14 cellular contexts compared by ENCODE assay signal in genomic region chr5:122126177-122126701, GRCh38. TPM values are rescaled to one million over a fixed set of nuclear protein-coding genes. Genes with fewer than 3 reads are reported as not detected.
DNase-seq lines count a peak whose midpoint lies in the region; ATAC-seq and TF ChIP-seq lines count a peak whose summit lies in the region.
"Had no signal": no experiment of that assay in that cellular context is flagged by ENCODE, and none has a peak within 500 bp of the region (broad histone marks: within the 10 kb centered on the region; RNA-seq: fewer than 3 reads in every experiment).

No MANE protein-coding gene starts in this region.

- H3K4me1 Mint-ChIP-seq in natural killer cell, result no peaks in the 10 kb centered on the region
- H3K4me1 Mint-ChIP-seq: activated naive CD8-positive, alpha-beta T cell treated with anti-CD3 and anti-CD28 coated beads, Interleukin-2, amount 10 ng/mL, durations not matched to agents 7 days and 5 days; CD8-positive, alpha-beta memory T cell had no signal

- H3K27me3 Mint-ChIP-seq in natural killer cell (ENCODE audit: low read depth in 2 of 2), result no peaks in the 10 kb centered on the region

- peak; percentile 64 for DNase-seq in ELR (ENCODE audit: low read depth)
- peak in 1 of 2 experiments; percentile 49 for DNase-seq in SJSA1 (ENCODE audit: low read depth in 1 of 2, low spot score in 2 of 2)
- DNase-seq in foreskin fibroblast, result peak; percentile 60 to 74
- DNase-seq in skeletal muscle cell (ENCODE audit: low read depth), result peak; percentile 72
- no peak for DNase-seq in natural killer cell
- no peak for DNase-seq in lower lobe of right lung
- no peak for DNase-seq in activated gamma-delta T cell (lab: John Stamatoyannopoulos, UW)
- DNase-seq: activated naive CD8-positive, alpha-beta T cell treated with anti-CD3 and anti-CD28 coated beads, Interleukin-2, amount 10 ng/mL, durations not matched to agents 7 days and 5 days; CD8-positive, alpha-beta memory T cell; effector CD4-positive, alpha-beta T cell; stimulated activated CD4-positive, alpha-beta T cell treated with anti-CD3 and anti-CD28 coated beads, Interleukin-2, amount 100 ng/mL, for 48 hours; SW 1271 had no signal

- H3K36me3 ChIP-seq in SJSA1, result no peaks in the 10 kb centered on the region
- H3K36me3 ChIP-seq in lower lobe of right lung, result no peaks in the 10 kb centered on the region
- H3K36me3 ChIP-seq: neural progenitor cell had no signal

- peaks cover 0 to 6% of the 10 kb centered on the region in 2 donors for H3K9me3 Mint-ChIP-seq in natural killer cell
- H3K9me3 Mint-ChIP-seq: activated naive CD8-positive, alpha-beta T cell treated with anti-CD3 and anti-CD28 coated beads, Interleukin-2, amount 10 ng/mL, durations not matched to agents 7 days and 5 days; neural progenitor cell had no signal

- no peak overlapping the region for H3K4me3 Mint-ChIP-seq in natural killer cell
- H3K4me3 Mint-ChIP-seq: activated naive CD8-positive, alpha-beta T cell treated with anti-CD3 and anti-CD28 coated beads, Interleukin-2, amount 10 ng/mL, durations not matched to agents 7 days and 5 days; CD8-positive, alpha-beta memory T cell; neural progenitor cell had no signal

- H3K4me1 ChIP-seq in SJSA1 (replicated peaks) (peaks cover 27% of the 10 kb centered on the region), lower lobe of right lung (no peaks in the 10 kb centered on the region)

- H3K27ac ChIP-seq in SJSA1 (peak overlapping the region; percentile 27), lower lobe of right lung (no peak overlapping the region)
- H3K27ac ChIP-seq: neural progenitor cell had no signal

- H3K27me3 ChIP-seq in SJSA1 (replicated peaks), result no peaks in the 10 kb centered on the region
- no peaks in the 10 kb centered on the region for H3K27me3 ChIP-seq in lower lobe of right lung (ENCODE audit: low read depth)
- H3K27me3 ChIP-seq: neural progenitor cell had no signal

- intact Hi-C loops in natural killer cell (cut with micrococcal nuclease), result no loop called here
- intact Hi-C loops in lower lobe of right lung (cut with DNase I), result no loop called here

- H3K36me3 Mint-ChIP-seq in natural killer cell, result no peaks in the 10 kb centered on the region
- H3K36me3 Mint-ChIP-seq: activated naive CD8-positive, alpha-beta T cell treated with anti-CD3 and anti-CD28 coated beads, Interleukin-2, amount 10 ng/mL, durations not matched to agents 7 days and 5 days; CD8-positive, alpha-beta memory T cell; neural progenitor cell had no signal

- no peak for TF ChIP-seq CTCF in foreskin fibroblast (IDR thresholded peaks at IDR 0.05; ENCODE audit: low read depth, low read length)
- TF ChIP-seq CTCF in natural killer cell (IDR thresholded peaks at IDR 0.05), result no peak
- no peak for TF ChIP-seq CTCF in lower lobe of right lung (IDR thresholded peaks at IDR 0.05)

- no peak for ATAC-seq in GM21723 (IDR thresholded peaks at IDR 0.05; ENCODE audit: unreplicated experiment)
- no peak for ATAC-seq in natural killer cell
- no peak for ATAC-seq in lower lobe of right lung

- no peak overlapping the region for H3K27ac Mint-ChIP-seq in natural killer cell
- H3K27ac Mint-ChIP-seq: activated naive CD8-positive, alpha-beta T cell treated with anti-CD3 and anti-CD28 coated beads, Interleukin-2, amount 10 ng/mL, durations not matched to agents 7 days and 5 days; CD8-positive, alpha-beta memory T cell had no signal

- H3K9me3 ChIP-seq in SJSA1 (replicated peaks), result no peaks in the 10 kb centered on the region
- no peaks in the 10 kb centered on the region for H3K9me3 ChIP-seq in lower lobe of right lung

- H3K4me3 ChIP-seq in SJSA1 (no peak overlapping the region), foreskin fibroblast (ENCODE audit: low read depth in 1 of 2, low read length in 2 of 2) (peak overlapping the region in 1 of 2 donors; percentile 47), skeletal muscle cell (ENCODE audit: low read depth, low read length) (no peak overlapping the region), lower lobe of right lung (no peak overlapping the region)
- H3K4me3 ChIP-seq: neural progenitor cell had no signal

RNA-seq across cellular contexts. Expression of gene ZNF474, which starts 3.1 kb away (rescaled TPM):
- total RNA-seq in SJSA1 (2014; rRNA removed; shearing (Covaris generic)), result 0.44 TPM in 1 of 2 replicates, not detected in the other
- total RNA-seq in natural killer cell (under 1 TPM in 1 of 3 donors, not detected in 2; 0.21 TPM), lower lobe of right lung (2.2 TPM)

RNA-seq across cellular contexts. Expression of gene LOX, which starts 48.2 kb away (rescaled TPM):
- 3.5 and 8.4 TPM in 2 replicates for total RNA-seq in SJSA1 (2014; rRNA removed; shearing (Covaris generic))
- total RNA-seq in natural killer cell (under 1 TPM in 2 of 3 donors, not detected in 1; 0.05 to 0.16 TPM), lower lobe of right lung (16.2 TPM)
- total RNA-seq: activated naive CD8-positive, alpha-beta T cell treated with anti-CD3 and anti-CD28 coated beads, Interleukin-2, amount 10 ng/mL, durations not matched to agents 7 days and 5 days; CD8-positive, alpha-beta memory T cell had no signal

Comparison
In these comparisons a context has a peak if more than half of its experiments do, and no peak if none do; other contexts are left out.
1. DNase-seq: peak in ELR (single experiment), foreskin fibroblast (2 of 2) and skeletal muscle cell (single experiment); none in natural killer cell (single experiment), lower lobe of right lung (single experiment) and activated gamma-delta T cell (single experiment).